1 cellular context compared by ENCODE assay signal in genomic region chr12:71719647-71720370, GRCh38.
TF ChIP-seq lines count a peak whose summit lies in the region.

No MANE protein-coding gene starts in this region.

TF ChIP-seq in IMR-90, 13 proteins besides CTCF, POLR2A, EP300 and RAD21:
- TF ChIP-seq MXI1 (IDR thresholded peaks at IDR 0.05; ENCODE audit: borderline replicate concordance, low read depth, low read length) (no peak), CEBPB (IDR thresholded peaks at IDR 0.05; ENCODE audit: low read depth, low read length) (no peak), ELK1 (IDR thresholded peaks at IDR 0.05; ENCODE audit: borderline replicate concordance, low read depth, low read length) (no peak), USF2 (IDR thresholded peaks at IDR 0.05; ENCODE audit: low read depth, low read length) (no peak), NFE2L2 (IDR thresholded peaks at IDR 0.05; ENCODE audit: low read depth, low read length) (no peak), SMC3 (IDR thresholded peaks at IDR 0.05; ENCODE audit: low read depth, low read length) (no peak), RCOR1 (IDR thresholded peaks at IDR 0.05; ENCODE audit: insufficient replicate concordance, low read length) (no peak), CHD1 (IDR thresholded peaks at IDR 0.05; ENCODE audit: low read depth, low read length) (no peak), RFX5 (IDR thresholded peaks at IDR 0.05; ENCODE audit: low read depth, low read length) (no peak), MAZ (IDR thresholded peaks at IDR 0.05; ENCODE audit: borderline replicate concordance, low read depth, low read length) (no peak), MAFK (IDR thresholded peaks at IDR 0.05; ENCODE audit: low read depth, low read length) (no peak), BHLHE40 (IDR thresholded peaks at IDR 0.05; ENCODE audit: low read depth, low read length) (no peak)
